ENCODE assay signal across 9 cellular contexts in genomic region chr1:22710688-22711024, GRCh38. TPM values are rescaled to one million over a fixed set of nuclear protein-coding genes. Genes with fewer than 3 reads are reported as not detected.
DNase-seq lines count a peak whose midpoint lies in the region; ATAC-seq, FAIRE-seq and TF ChIP-seq lines count a peak whose summit lies in the region.
"Had no signal": no experiment of that assay in that cellular context is flagged by ENCODE, and none has a peak within 500 bp of the region (broad histone marks: within the 10 kb centered on the region; RNA-seq: fewer than 3 reads in every experiment).

Gene EPHB2 (plus strand): TSS chr1:22710839. CDS start chr1:22710983, 144 bp downstream.

- FAIRE-seq in small intestine (lab: Jason Lieb, UNC): no peak

- no peak for TF ChIP-seq CTCF in body of pancreas (IDR thresholded peaks at IDR 0.05)

- intact Hi-C loops in body of pancreas (cut with DNase I): no loop called here

- H3K4me3 ChIP-seq in body of pancreas: peak within 1 kb of the TSS in 1 of 2 donors; percentile 18
- H3K4me3 ChIP-seq in small intestine (ENCODE audit: low read depth in 1 of 2, low read length in 2 of 2): peak within 1 kb of the TSS; percentile 39 to 71

- H3K36me3 ChIP-seq in body of pancreas (replicated peaks in 1 of 2; ENCODE audit: insufficient read depth in 1 of 2, low read depth in 2 of 2): no peaks in the 10 kb centered on the region
- no peaks in the 10 kb centered on the region for H3K36me3 ChIP-seq in small intestine (ENCODE audit: control insufficient read depth in 2 of 2, insufficient read depth in 2 of 2, low read length in 2 of 2)

- H3K27ac ChIP-seq in body of pancreas (peak within 1 kb of the TSS in 2 of 4 donors; percentile 20 to 61), small intestine (ENCODE audit: low read depth in 1 of 2, low read length in 1 of 2) (peak within 1 kb of the TSS in 1 of 2 donors; percentile 71)
- H3K27ac ChIP-seq: epithelial cell of prostate had no signal

- H3K4me1 ChIP-seq in body of pancreas: peaks cover 15% of the 10 kb centered on the region
- H3K4me1 ChIP-seq in small intestine (ENCODE audit: control insufficient read depth in 2 of 2, insufficient read depth in 1 of 2, low read depth in 1 of 2, low read length in 1 of 2): peaks cover 0 to 2% of the 10 kb centered on the region in 2 donors

- 0% methylated on average over 31 of the region's 55 CpGs; no CpG with 5 or more reads in 1 of the 2 donors for WGBS in body of pancreas, 2 donors
- 0 to 1% (median 0%) methylated on average over 4 to 55 of the region's 55 CpGs for WGBS in small intestine, 3 donors

- ATAC-seq in body of pancreas: peak; percentile 85
- no peak for ATAC-seq in HG03095 (IDR thresholded peaks at IDR 0.05; ENCODE audit: unreplicated experiment)
- ATAC-seq in GM21423 (IDR thresholded peaks at IDR 0.05; ENCODE audit: unreplicated experiment): no peak

- no peaks in the 10 kb centered on the region for H3K27me3 ChIP-seq in body of pancreas
- no peaks in the 10 kb centered on the region for H3K27me3 ChIP-seq in small intestine (ENCODE audit: control insufficient read depth in 2 of 2, insufficient read depth in 2 of 2, low read length in 2 of 2)

- TF ChIP-seq POLR2A in body of pancreas (IDR thresholded peaks at IDR 0.05): no peak

- H3K9me3 ChIP-seq in body of pancreas: no peaks in the 10 kb centered on the region
- no peaks in the 10 kb centered on the region for H3K9me3 ChIP-seq in small intestine (ENCODE audit: control insufficient read depth, low read depth)

- DNase-seq in activated naive CD4-positive, alpha-beta T cell treated with Interleukin-2 at 50 U/mL for 16 hours: peak; percentile 32
- DNase-seq in activated naive CD4-positive, alpha-beta T cell (lab: John Stamatoyannopoulos, UW): no peak
- DNase-seq in NOMO-1 treated with dmso at 0.1 percent for 144 hours (lab: John Stamatoyannopoulos, UW; ENCODE audit: unreplicated experiment): peak; percentile 45
- peak; percentile 45 to 65 (median 52) for DNase-seq in body of pancreas
- DNase-seq in iPS-NIHi11 (ENCODE audit: low spot score): peak; percentile 91
- DNase-seq in small intestine: peak; percentile 37

RNA-seq across cellular contexts. Expression of gene EPHB2, which starts in this region (rescaled TPM):
- total RNA-seq in body of pancreas: 1 to 10 TPM; 2.9 to 7.9 TPM
- 10 to 100 TPM in 1 of 3 donors, 1 to 10 TPM in 2; 1.1 to 52.5 (median 1.1) TPM for polyA plus RNA-seq in small intestine

Comparison
In these comparisons a context has a peak if more than half of its experiments do, and no peak if none do; other contexts are left out.
1. DNase-seq: peak in activated naive CD4-positive, alpha-beta T cell treated with Interleukin-2 at 50 U/mL for 16 hours (single experiment), NOMO-1 treated with dmso at 0.1 percent for 144 hours (single experiment), body of pancreas (4 of 4), iPS-NIHi11 (single experiment) and small intestine (single experiment); none in activated naive CD4-positive, alpha-beta T cell (0 of 4).